In the genomic region with DNA sequence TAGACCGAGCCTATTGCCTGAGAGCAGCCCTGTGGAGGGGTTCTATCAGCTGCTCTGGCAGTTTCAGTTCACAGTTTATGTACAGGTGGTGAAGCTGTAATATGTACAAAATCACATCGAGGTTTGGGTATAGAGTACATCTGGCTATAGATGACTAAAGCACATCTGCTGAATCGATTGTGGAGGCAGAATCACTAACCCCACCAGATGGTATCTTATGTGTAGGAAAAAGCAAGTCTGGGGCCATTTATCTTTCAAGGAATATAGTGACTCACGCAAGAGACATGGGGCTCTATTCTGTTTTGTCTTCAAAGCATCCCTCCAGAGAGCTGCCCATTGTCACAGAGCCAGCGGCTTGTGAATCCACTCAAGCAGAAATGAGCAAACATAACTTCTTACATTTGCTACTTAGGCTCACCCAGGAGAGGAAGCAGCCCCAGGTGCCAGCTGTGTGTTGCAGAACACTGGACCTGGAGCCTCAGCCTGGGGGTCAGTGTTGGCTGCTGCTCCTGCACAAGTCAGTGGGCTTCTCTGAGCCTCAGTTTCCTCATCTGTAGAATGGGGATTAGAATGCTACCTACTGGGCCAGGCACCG, we compare ENCODE assay signal across 8 cellular contexts. TPM values are rescaled to one million over a fixed set of nuclear protein-coding genes. Genes with fewer than 3 reads are reported as not detected.
DNase-seq lines count a peak whose midpoint lies in the region; ATAC-seq and TF ChIP-seq lines count a peak whose summit lies in the region.

No MANE protein-coding gene starts in this region.

- H3K4me1 ChIP-seq in vagina, result no peaks in the 10 kb centered on the region

- H3K9me3 ChIP-seq in vagina, result no peaks in the 10 kb centered on the region
- H3K9me3 ChIP-seq in WERI-Rb-1 (ENCODE audit: severe bottlenecking), result no peaks in the 10 kb centered on the region

- intact Hi-C loops in vagina (cut with DNase I), result no loop called here

- TF ChIP-seq POLR2A in vagina (IDR thresholded peaks at IDR 0.05), result no peak

- TF ChIP-seq CTCF in fibroblast of mammary gland (conservative IDR thresholded peaks at IDR 0.05; ENCODE audit: control insufficient read depth, insufficient read depth, low read depth, low read length) (no peak), omental fat pad (IDR thresholded peaks at IDR 0.05) (no peak), vagina (IDR thresholded peaks at IDR 0.05) (no peak), WERI-Rb-1 (IDR thresholded peaks at IDR 0.05; ENCODE audit: low read depth, low read length) (no peak)

- DNase-seq in stimulated activated CD4-positive, alpha-beta T cell treated with anti-CD3 and anti-CD28 coated beads, Interleukin-15, amount 100 ng/mL, for 24 hours, result peak; percentile 42
- no peak for DNase-seq in stimulated activated CD4-positive, alpha-beta T cell treated with anti-CD3 and anti-CD28 coated beads, Interleukin-4, amount 100 ng/mL, for 4 hours
- DNase-seq in NCI-H187 treated with DMSO at 0.1 percent for 48 hours (lab: John Stamatoyannopoulos, UW) (peak; percentile 74), fibroblast of mammary gland (ENCODE audit: low read depth) (peak; percentile 97), omental fat pad (ENCODE audit: low spot score) (no peak), vagina (ENCODE audit: extremely low spot score in 2 of 2) (no peak), WERI-Rb-1 (no peak)

- ATAC-seq in HG02678 (IDR thresholded peaks at IDR 0.05; ENCODE audit: unreplicated experiment) (peak; percentile 76), omental fat pad (ENCODE audit: low FRiP score) (no peak)

- H3K36me3 ChIP-seq in vagina (no peaks in the 10 kb centered on the region), WERI-Rb-1 (no peaks in the 10 kb centered on the region)

- H3K27me3 ChIP-seq in vagina (no peaks in the 10 kb centered on the region), WERI-Rb-1 (ENCODE audit: insufficient read depth, low read depth, severe bottlenecking) (no peaks in the 10 kb centered on the region)

- H3K4me3 ChIP-seq in fibroblast of mammary gland (ENCODE audit: control insufficient read depth, low read depth, low read length), result no peak overlapping the region
- no peak overlapping the region for H3K4me3 ChIP-seq in vagina
- H3K4me3 ChIP-seq in WERI-Rb-1 (ENCODE audit: low read depth, low read length), result no peak overlapping the region

- H3K27ac ChIP-seq in vagina (no peak overlapping the region), WERI-Rb-1 (no peak overlapping the region)

RNA-seq across cellular contexts. Expression of a gene that starts 21.3 kb away (rescaled TPM):
- total RNA-seq in omental fat pad (10 to 100 TPM; 25.9 to 40.6 (median 33.9) TPM), vagina (34.6 TPM)

RNA-seq across cellular contexts. Expression of a gene that starts 22.5 kb away (rescaled TPM):
- total RNA-seq in omental fat pad, result 10 to 100 TPM in 1 of 4 donors, 1 to 10 TPM in 3; 2.9 to 31.9 (median 5.1) TPM
- total RNA-seq in vagina, result 1.2 TPM

Comparison
In these comparisons a context has a peak if more than half of its experiments do, and no peak if none do; other contexts are left out.
1. DNase-seq: peak in stimulated activated CD4-positive, alpha-beta T cell treated with anti-CD3 and anti-CD28 coated beads, Interleukin-15, amount 100 ng/mL, for 24 hours (single experiment), NCI-H187 treated with DMSO at 0.1 percent for 48 hours (single experiment) and fibroblast of mammary gland (single experiment); none in stimulated activated CD4-positive, alpha-beta T cell treated with anti-CD3 and anti-CD28 coated beads, Interleukin-4, amount 100 ng/mL, for 4 hours (0 of 2), omental fat pad (single experiment), vagina (0 of 2) and WERI-Rb-1 (single experiment).